Comparison of ENCODE assay signal across 1 cellular context in the genomic region with DNA sequence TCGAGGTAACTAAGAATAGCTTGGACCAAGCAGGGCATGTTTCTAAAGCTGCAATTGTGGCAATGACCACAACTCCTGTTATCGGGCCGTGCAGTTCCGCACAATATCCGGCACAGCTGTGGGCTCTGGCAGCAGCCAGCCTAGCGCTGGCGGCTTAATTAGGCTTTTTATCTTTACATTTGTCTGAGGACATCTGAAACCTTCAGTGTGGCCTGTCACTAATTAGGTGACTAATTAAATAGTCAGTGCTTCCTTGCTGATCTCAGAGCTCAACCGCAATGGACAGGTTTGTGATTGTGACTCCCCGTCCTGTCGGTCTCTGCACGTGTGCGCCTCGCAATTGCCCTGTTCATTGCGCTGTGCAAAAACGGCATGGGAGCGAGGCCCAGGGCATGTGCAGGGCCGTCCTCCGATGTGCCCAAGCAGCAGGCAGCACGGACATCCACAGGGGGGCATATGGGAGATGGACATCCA.
TF ChIP-seq lines count a peak whose summit lies in the region.

No MANE protein-coding gene starts in this region.

TF ChIP-seq in K562, 482 proteins besides CTCF, POLR2A, EP300 and RAD21 (continued from another document):
- 0 out of 2 replicates have a peak, but pooled peaks have one; percentile 13 for TF ChIP-seq RNF2 (IDR thresholded peaks at IDR 0.05)
- no peak for TF ChIP-seq CBX8 (IDR thresholded peaks at IDR 0.05; ENCODE audit: borderline replicate concordance, extremely low read depth, low read depth, low read length, poor library complexity, severe bottlenecking)
- TF ChIP-seq ZNF589 (CRISPR knock-in tag; IDR thresholded peaks at IDR 0.05; ENCODE audit: low read depth) = peak; percentile 88; the same call in 1 of the 2 replicates
- TF ChIP-seq, protein P1, sequence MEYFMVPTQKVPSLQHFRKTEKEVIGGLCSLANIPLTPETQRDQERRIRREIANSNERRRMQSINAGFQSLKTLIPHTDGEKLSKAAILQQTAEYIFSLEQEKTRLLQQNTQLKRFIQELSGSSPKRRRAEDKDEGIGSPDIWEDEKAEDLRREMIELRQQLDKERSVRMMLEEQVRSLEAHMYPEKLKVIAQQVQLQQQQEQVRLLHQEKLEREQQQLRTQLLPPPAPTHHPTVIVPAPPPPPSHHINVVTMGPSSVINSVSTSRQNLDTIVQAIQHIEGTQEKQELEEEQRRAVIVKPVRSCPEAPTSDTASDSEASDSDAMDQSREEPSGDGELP (CRISPR knock-in tag; IDR thresholded peaks at IDR 0.05; ENCODE audit: borderline replicate concordance) = peak; percentile 80
- TF ChIP-seq, protein P2, sequence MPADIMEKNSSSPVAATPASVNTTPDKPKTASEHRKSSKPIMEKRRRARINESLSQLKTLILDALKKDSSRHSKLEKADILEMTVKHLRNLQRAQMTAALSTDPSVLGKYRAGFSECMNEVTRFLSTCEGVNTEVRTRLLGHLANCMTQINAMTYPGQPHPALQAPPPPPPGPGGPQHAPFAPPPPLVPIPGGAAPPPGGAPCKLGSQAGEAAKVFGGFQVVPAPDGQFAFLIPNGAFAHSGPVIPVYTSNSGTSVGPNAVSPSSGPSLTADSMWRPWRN (IDR thresholded peaks at IDR 0.05; ENCODE audit: low read depth) = peak; percentile 93
- TF ChIP-seq ETV1 (tag; conservative IDR thresholded peaks at IDR 0.05; ENCODE audit: low read depth) = peak; percentile 81
- TF ChIP-seq, protein P3, sequence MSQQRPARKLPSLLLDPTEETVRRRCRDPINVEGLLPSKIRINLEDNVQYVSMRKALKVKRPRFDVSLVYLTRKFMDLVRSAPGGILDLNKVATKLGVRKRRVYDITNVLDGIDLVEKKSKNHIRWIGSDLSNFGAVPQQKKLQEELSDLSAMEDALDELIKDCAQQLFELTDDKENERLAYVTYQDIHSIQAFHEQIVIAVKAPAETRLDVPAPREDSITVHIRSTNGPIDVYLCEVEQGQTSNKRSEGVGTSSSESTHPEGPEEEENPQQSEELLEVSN (IDR thresholded peaks at IDR 0.05; ENCODE audit: borderline replicate concordance in 1 of 2, extremely low read depth in 1 of 2, insufficient read depth in 1 of 2, insufficient read length in 1 of 2, low read depth in 1 of 2, low read length in 1 of 2, poor library complexity in 1 of 2, severe bottlenecking in 1 of 2) = peak in 1 of 2 experiments; percentile 15
- TF ChIP-seq CBFA2T3 (IDR thresholded peaks at IDR 0.05) = peak; percentile 89
- TF ChIP-seq, protein P4, sequence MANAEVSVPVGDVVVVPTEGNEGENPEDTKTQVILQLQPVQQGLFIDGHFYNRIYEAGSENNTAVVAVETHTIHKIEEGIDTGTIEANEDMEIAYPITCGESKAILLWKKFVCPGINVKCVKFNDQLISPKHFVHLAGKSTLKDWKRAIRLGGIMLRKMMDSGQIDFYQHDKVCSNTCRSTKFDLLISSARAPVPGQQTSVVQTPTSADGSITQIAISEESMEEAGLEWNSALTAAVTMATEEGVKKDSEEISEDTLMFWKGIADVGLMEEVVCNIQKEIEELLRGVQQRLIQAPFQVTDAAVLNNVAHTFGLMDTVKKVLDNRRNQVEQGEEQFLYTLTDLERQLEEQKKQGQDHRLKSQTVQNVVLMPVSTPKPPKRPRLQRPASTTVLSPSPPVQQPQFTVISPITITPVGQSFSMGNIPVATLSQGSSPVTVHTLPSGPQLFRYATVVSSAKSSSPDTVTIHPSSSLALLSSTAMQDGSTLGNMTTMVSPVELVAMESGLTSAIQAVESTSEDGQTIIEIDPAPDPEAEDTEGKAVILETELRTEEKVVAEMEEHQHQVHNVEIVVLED (CRISPR knock-in tag; IDR thresholded peaks at IDR 0.05) = no peak
- peak; percentile 40 to 46; a peak in 2 of 4 replicates for TF ChIP-seq KDM1A (IDR thresholded peaks at IDR 0.05)
- peak; percentile 46 for TF ChIP-seq NFIC (IDR thresholded peaks at IDR 0.05)
- TF ChIP-seq, protein P5, sequence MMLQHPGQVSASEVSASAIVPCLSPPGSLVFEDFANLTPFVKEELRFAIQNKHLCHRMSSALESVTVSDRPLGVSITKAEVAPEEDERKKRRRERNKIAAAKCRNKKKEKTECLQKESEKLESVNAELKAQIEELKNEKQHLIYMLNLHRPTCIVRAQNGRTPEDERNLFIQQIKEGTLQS (IDR thresholded peaks at IDR 0.05) = peak; percentile 33; the same call in 1 of the 2 replicates
- TF ChIP-seq, protein P5 (CRISPR knock-in tag; conservative IDR thresholded peaks at IDR 0.05) = no peak
- TF ChIP-seq DMBX1 (CRISPR knock-in tag; IDR thresholded peaks at IDR 0.05; ENCODE audit: borderline replicate concordance) = 0 out of 2 replicates have a peak, but pooled peaks have one; percentile 25
- TF ChIP-seq PML (IDR thresholded peaks at IDR 0.05; ENCODE audit: low read length) = peak; percentile 71; the same call in 1 of the 2 replicates
- 0 out of 2 replicates have a peak, but pooled peaks have one; percentile 16 for TF ChIP-seq DPF2 (IDR thresholded peaks at IDR 0.05)
- TF ChIP-seq MEF2A (IDR thresholded peaks at IDR 0.05; ENCODE audit: control insufficient read depth, low read depth, low read length) = peak; percentile 30; the same call in 1 of the 2 replicates
- TF ChIP-seq, protein P6, sequence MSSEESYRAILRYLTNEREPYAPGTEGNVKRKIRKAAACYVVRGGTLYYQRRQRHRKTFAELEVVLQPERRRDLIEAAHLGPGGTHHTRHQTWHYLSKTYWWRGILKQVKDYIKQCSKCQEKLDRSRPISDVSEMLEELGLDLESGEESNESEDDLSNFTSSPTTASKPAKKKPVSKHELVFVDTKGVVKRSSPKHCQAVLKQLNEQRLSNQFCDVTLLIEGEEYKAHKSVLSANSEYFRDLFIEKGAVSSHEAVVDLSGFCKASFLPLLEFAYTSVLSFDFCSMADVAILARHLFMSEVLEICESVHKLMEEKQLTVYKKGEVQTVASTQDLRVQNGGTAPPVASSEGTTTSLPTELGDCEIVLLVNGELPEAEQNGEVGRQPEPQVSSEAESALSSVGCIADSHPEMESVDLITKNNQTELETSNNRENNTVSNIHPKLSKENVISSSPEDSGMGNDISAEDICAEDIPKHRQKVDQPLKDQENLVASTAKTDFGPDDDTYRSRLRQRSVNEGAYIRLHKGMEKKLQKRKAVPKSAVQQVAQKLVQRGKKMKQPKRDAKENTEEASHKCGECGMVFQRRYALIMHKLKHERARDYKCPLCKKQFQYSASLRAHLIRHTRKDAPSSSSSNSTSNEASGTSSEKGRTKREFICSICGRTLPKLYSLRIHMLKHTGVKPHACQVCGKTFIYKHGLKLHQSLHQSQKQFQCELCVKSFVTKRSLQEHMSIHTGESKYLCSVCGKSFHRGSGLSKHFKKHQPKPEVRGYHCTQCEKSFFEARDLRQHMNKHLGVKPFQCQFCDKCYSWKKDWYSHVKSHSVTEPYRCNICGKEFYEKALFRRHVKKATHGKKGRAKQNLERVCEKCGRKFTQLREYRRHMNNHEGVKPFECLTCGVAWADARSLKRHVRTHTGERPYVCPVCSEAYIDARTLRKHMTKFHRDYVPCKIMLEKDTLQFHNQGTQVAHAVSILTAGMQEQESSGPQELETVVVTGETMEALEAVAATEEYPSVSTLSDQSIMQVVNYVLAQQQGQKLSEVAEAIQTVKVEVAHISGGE (CRISPR knock-in tag; IDR thresholded peaks at IDR 0.05) = no peak
- TF ChIP-seq, protein P7, sequence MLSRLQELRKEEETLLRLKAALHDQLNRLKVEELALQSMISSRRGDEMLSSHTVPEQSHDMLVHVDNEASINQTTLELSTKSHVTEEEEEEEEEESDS (CRISPR knock-in tag; IDR thresholded peaks at IDR 0.05) = no peak
- peak; percentile 67 for TF ChIP-seq ARID1B (IDR thresholded peaks at IDR 0.05)
- peak; percentile 79 for TF ChIP-seq SMAD4 (CRISPR knock-in tag; conservative IDR thresholded peaks at IDR 0.05)
TF ChIP-seq in K562: peak in this region for 35.
